9 cellular contexts compared by ENCODE assay signal in genomic region chr7:155660059-155660757, GRCh38. TPM values are rescaled to one million over a fixed set of nuclear protein-coding genes. Genes with fewer than 3 reads are reported as not detected.
DNase-seq lines count a peak whose midpoint lies in the region; ATAC-seq and TF ChIP-seq lines count a peak whose summit lies in the region.
"Had no signal": no experiment of that assay in that cellular context is flagged by ENCODE, and none has a peak within 500 bp of the region (broad histone marks: within the 10 kb centered on the region; RNA-seq: fewer than 3 reads in every experiment).

No MANE protein-coding gene starts in this region.

- no peak overlapping the region for H3K27ac Mint-ChIP-seq in endodermal cell

- H3K4me3 ChIP-seq in endodermal cell (ENCODE audit: low read length), result no peak overlapping the region
- H3K4me3 ChIP-seq in testis, result no peak overlapping the region

- no peak overlapping the region for H3K4me3 Mint-ChIP-seq in endodermal cell

- H3K9ac ChIP-seq in endodermal cell (ENCODE audit: extremely low read depth, low read length, poor library complexity, severe bottlenecking), result no peak overlapping the region

- DNase-seq in erythroblast (lab: John Stamatoyannopoulos, UW) (peak; percentile 53 to 56), dedifferentiated amniotic fluid mesenchymal stem cell (ENCODE audit: extremely low spot score) (no peak), endodermal cell (no peak), testis (no peak), putamen (ENCODE audit: low spot score) (no peak)
- DNase-seq: NCI-H1105 had no signal

- H3K4me1 Mint-ChIP-seq in endodermal cell, result peaks cover 22% of the 10 kb centered on the region

- H3K27ac ChIP-seq in endodermal cell (ENCODE audit: low read depth, low read length) (no peak overlapping the region), testis (no peak overlapping the region)

- peaks cover 13% of the 10 kb centered on the region for H3K36me3 Mint-ChIP-seq in endodermal cell (ENCODE audit: low read depth)

- 95 to 100% methylated on average over 2 to 5 of the region's 5 CpGs for WGBS in endodermal cell (ENCODE audit: insufficient coverage in 1 of 2, insufficient read length in 1 of 2), 2 experiments
- WGBS in testis, 2 donors, result 87 to 91% methylated on average over 5 of the region's 5 CpGs

- H3K36me3 ChIP-seq in endodermal cell (ENCODE audit: control insufficient read depth, insufficient read depth, low read length) (peaks cover 13% of the 10 kb centered on the region), testis (ENCODE audit: low read depth, missing control alignments) (no peaks in the 10 kb centered on the region)

- peaks cover 13% of the 10 kb centered on the region for H3K9me3 ChIP-seq in endodermal cell (ENCODE audit: control insufficient read depth, low read length)
- H3K9me3 ChIP-seq in testis, result no peaks in the 10 kb centered on the region

- H3K4me1 ChIP-seq in endodermal cell (ENCODE audit: control insufficient read depth, insufficient read depth, low read length) (no peaks in the 10 kb centered on the region), testis (no peaks in the 10 kb centered on the region)

- TF ChIP-seq CTCF in endodermal cell (conservative IDR thresholded peaks at IDR 0.05) (no peak), testis (IDR thresholded peaks at IDR 0.05) (no peak)

- H3K27me3 Mint-ChIP-seq in endodermal cell (ENCODE audit: insufficient read depth), result no peaks in the 10 kb centered on the region

- intact Hi-C loops in testis (cut with DNase I; ENCODE audit: low total_unique reads), result no loop called here

- no peaks in the 10 kb centered on the region for H3K27me3 ChIP-seq in endodermal cell (ENCODE audit: control insufficient read depth, insufficient read depth, low read length, poor library complexity, severe bottlenecking)
- H3K27me3 ChIP-seq in testis, result no peaks in the 10 kb centered on the region

- H3K9me3 Mint-ChIP-seq in endodermal cell, result no peaks in the 10 kb centered on the region

- no peak for TF ChIP-seq POLR2A in erythroblast (IDR thresholded peaks at IDR 0.05; ENCODE audit: low read length)
- TF ChIP-seq POLR2A in testis (IDR thresholded peaks at IDR 0.05), result no peak

- ATAC-seq in GM18861 (IDR thresholded peaks at IDR 0.05; ENCODE audit: unreplicated experiment), result peak; percentile 79
- ATAC-seq in GM21619 (IDR thresholded peaks at IDR 0.05; ENCODE audit: unreplicated experiment), result peak; percentile 84
- ATAC-seq in HG03442 (IDR thresholded peaks at IDR 0.05; ENCODE audit: unreplicated experiment), result peak; percentile 81

RNA-seq across cellular contexts. Expression of gene RBM33, which starts 15.7 kb away (rescaled TPM):
- total RNA-seq in endodermal cell (10 to 100 TPM; 86.8 to 87.1 TPM), testis (100 to 1,000 TPM in 1 of 2 donors, 10 to 100 TPM in 1; 93.4 to 104 TPM)
- 45.7 TPM for polyA plus RNA-seq in endodermal cell (2013, experiment 1 of 2)
- polyA plus RNA-seq in endodermal cell (2013, experiment 2 of 2), result 47.6 TPM
- 27.3 TPM for polyA plus RNA-seq in testis (ENCODE audit: insufficient read depth, low read depth, low replicate concordance)

Comparison
In these comparisons a context has a peak if more than half of its experiments do, and no peak if none do; other contexts are left out.
1. DNase-seq: peak in erythroblast (2 of 2); none in dedifferentiated amniotic fluid mesenchymal stem cell (single experiment), endodermal cell (single experiment), testis (single experiment) and putamen (single experiment).
2. Peak in every context shown above with its lines, with median percentiles within 50 percentile points of each other: ATAC-seq.